1 cellular context compared by ENCODE assay signal in the genomic region with DNA sequence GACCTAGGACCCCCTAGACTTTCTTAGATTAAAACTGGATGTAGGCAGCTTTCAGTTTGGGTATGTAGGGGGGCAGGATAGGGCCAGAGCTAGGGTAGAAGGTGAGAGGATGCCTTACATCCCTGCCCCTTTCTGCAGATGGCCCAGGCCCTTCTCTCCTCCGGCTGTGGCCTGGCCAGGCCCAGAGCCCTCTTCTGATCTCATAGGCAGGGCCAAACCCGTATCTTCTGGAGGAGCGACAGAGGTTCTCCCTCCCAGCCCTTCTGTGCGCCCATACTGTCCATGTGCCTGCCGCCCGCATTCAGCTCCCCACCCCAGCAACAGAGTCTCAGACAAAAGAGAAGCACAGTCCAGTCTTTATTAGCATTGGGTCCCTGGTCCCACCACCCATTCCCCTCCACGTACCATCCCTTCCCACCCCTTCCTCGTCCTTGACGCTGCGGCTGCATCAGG.
TF ChIP-seq lines count a peak whose summit lies in the region.

No MANE protein-coding gene starts in this region.

TF ChIP-seq in K562, 482 proteins besides CTCF, POLR2A, EP300 and RAD21 (continued from another document and continues in another):
- TF ChIP-seq HNRNPL (IDR thresholded peaks at IDR 0.05; ENCODE audit: low read depth, low read length) (peak; percentile 69), ZNF316 (IDR thresholded peaks at IDR 0.05) (no peak), ZNF589 (CRISPR knock-in tag; IDR thresholded peaks at IDR 0.05; ENCODE audit: low read depth) (no peak; the same call in 1 of the 2 replicates), CBFA2T3 (IDR thresholded peaks at IDR 0.05) (no peak), NR2C2 (CRISPR knock-in tag; IDR thresholded peaks at IDR 0.05) (peak; percentile 25; the same call in 1 of the 2 replicates), NR2C2 (tag; IDR thresholded peaks at IDR 0.05) (no peak), NCOR1 (IDR thresholded peaks at IDR 0.05) (no peak), ARID2 (IDR thresholded peaks at IDR 0.05) (no peak), RHOXF2B (CRISPR knock-in tag; conservative IDR thresholded peaks at IDR 0.05) (no peak), MAFK (IDR thresholded peaks at IDR 0.05; ENCODE audit: low read length) (no peak), HMG20B (CRISPR knock-in tag; IDR thresholded peaks at IDR 0.05) (no peak), CBX1 (IDR thresholded peaks at IDR 0.05; ENCODE audit: low read depth) (peak; percentile 13; the same call in 1 of the 2 replicates), ASH1L (IDR thresholded peaks at IDR 0.05; ENCODE audit: borderline replicate concordance, low read depth, partially characterized antibody) (no peak), CBX3 (IDR thresholded peaks at IDR 0.05; ENCODE audit: borderline replicate concordance in 1 of 2, low read length in 2 of 2) (no peak), ZNF586 (CRISPR knock-in tag; conservative IDR thresholded peaks at IDR 0.05) (no peak), DIDO1 (tag; IDR thresholded peaks at IDR 0.05; ENCODE audit: low read depth) (no peak), RB1 (IDR thresholded peaks at IDR 0.05; ENCODE audit: low read depth) (0 out of 2 replicates have a peak, but pooled peaks have one; percentile 4), ZNF263 (CRISPR knock-in tag; IDR thresholded peaks at IDR 0.05; ENCODE audit: borderline replicate concordance) (no peak), HNRNPUL1 (IDR thresholded peaks at IDR 0.05; ENCODE audit: low read length) (peak; percentile 95), CREBBP (IDR thresholded peaks at IDR 0.05; ENCODE audit: low read depth, low read length) (no peak), PTBP1 (IDR thresholded peaks at IDR 0.05; ENCODE audit: low read depth, low read length) (peak; percentile 77; the same call in 1 of the 2 replicates), NBN (IDR thresholded peaks at IDR 0.05; ENCODE audit: low read depth) (0 out of 2 replicates have a peak, but pooled peaks have one; percentile 18), TARDBP (IDR thresholded peaks at IDR 0.05) (0 out of 2 replicates have a peak, but pooled peaks have one; percentile 37), ZNF134 (CRISPR knock-in tag; conservative IDR thresholded peaks at IDR 0.05) (no peak), RFX5 (IDR thresholded peaks at IDR 0.05; ENCODE audit: low read depth, low read length) (no peak), MAFF (IDR thresholded peaks at IDR 0.05; ENCODE audit: low read length) (no peak)
- TF ChIP-seq, protein P1, sequence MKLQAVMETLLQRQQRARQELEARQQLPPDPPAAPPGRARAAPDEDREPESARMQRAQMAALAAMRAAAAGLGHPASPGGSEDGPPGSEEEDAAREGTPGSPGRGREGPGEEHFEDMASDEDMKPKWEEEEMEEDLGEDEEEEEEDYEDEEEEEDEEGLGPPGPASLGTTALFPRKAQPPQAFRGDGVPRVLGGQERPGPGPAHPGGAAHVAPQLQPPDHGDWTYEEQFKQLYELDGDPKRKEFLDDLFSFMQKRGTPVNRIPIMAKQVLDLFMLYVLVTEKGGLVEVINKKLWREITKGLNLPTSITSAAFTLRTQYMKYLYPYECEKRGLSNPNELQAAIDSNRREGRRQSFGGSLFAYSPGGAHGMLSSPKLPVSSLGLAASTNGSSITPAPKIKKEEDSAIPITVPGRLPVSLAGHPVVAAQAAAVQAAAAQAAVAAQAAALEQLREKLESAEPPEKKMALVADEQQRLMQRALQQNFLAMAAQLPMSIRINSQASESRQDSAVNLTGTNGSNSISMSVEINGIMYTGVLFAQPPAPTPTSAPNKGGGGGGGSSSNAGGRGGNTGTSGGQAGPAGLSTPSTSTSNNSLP (IDR thresholded peaks at IDR 0.05; ENCODE audit: borderline replicate concordance, low read depth, low read length): no peak
- TF ChIP-seq, protein P2, sequence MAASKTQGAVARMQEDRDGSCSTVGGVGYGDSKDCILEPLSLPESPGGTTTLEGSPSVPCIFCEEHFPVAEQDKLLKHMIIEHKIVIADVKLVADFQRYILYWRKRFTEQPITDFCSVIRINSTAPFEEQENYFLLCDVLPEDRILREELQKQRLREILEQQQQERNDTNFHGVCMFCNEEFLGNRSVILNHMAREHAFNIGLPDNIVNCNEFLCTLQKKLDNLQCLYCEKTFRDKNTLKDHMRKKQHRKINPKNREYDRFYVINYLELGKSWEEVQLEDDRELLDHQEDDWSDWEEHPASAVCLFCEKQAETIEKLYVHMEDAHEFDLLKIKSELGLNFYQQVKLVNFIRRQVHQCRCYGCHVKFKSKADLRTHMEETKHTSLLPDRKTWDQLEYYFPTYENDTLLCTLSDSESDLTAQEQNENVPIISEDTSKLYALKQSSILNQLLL (CRISPR knock-in tag; IDR thresholded peaks at IDR 0.05; ENCODE audit: borderline replicate concordance): no peak
- TF ChIP-seq, protein P3, sequence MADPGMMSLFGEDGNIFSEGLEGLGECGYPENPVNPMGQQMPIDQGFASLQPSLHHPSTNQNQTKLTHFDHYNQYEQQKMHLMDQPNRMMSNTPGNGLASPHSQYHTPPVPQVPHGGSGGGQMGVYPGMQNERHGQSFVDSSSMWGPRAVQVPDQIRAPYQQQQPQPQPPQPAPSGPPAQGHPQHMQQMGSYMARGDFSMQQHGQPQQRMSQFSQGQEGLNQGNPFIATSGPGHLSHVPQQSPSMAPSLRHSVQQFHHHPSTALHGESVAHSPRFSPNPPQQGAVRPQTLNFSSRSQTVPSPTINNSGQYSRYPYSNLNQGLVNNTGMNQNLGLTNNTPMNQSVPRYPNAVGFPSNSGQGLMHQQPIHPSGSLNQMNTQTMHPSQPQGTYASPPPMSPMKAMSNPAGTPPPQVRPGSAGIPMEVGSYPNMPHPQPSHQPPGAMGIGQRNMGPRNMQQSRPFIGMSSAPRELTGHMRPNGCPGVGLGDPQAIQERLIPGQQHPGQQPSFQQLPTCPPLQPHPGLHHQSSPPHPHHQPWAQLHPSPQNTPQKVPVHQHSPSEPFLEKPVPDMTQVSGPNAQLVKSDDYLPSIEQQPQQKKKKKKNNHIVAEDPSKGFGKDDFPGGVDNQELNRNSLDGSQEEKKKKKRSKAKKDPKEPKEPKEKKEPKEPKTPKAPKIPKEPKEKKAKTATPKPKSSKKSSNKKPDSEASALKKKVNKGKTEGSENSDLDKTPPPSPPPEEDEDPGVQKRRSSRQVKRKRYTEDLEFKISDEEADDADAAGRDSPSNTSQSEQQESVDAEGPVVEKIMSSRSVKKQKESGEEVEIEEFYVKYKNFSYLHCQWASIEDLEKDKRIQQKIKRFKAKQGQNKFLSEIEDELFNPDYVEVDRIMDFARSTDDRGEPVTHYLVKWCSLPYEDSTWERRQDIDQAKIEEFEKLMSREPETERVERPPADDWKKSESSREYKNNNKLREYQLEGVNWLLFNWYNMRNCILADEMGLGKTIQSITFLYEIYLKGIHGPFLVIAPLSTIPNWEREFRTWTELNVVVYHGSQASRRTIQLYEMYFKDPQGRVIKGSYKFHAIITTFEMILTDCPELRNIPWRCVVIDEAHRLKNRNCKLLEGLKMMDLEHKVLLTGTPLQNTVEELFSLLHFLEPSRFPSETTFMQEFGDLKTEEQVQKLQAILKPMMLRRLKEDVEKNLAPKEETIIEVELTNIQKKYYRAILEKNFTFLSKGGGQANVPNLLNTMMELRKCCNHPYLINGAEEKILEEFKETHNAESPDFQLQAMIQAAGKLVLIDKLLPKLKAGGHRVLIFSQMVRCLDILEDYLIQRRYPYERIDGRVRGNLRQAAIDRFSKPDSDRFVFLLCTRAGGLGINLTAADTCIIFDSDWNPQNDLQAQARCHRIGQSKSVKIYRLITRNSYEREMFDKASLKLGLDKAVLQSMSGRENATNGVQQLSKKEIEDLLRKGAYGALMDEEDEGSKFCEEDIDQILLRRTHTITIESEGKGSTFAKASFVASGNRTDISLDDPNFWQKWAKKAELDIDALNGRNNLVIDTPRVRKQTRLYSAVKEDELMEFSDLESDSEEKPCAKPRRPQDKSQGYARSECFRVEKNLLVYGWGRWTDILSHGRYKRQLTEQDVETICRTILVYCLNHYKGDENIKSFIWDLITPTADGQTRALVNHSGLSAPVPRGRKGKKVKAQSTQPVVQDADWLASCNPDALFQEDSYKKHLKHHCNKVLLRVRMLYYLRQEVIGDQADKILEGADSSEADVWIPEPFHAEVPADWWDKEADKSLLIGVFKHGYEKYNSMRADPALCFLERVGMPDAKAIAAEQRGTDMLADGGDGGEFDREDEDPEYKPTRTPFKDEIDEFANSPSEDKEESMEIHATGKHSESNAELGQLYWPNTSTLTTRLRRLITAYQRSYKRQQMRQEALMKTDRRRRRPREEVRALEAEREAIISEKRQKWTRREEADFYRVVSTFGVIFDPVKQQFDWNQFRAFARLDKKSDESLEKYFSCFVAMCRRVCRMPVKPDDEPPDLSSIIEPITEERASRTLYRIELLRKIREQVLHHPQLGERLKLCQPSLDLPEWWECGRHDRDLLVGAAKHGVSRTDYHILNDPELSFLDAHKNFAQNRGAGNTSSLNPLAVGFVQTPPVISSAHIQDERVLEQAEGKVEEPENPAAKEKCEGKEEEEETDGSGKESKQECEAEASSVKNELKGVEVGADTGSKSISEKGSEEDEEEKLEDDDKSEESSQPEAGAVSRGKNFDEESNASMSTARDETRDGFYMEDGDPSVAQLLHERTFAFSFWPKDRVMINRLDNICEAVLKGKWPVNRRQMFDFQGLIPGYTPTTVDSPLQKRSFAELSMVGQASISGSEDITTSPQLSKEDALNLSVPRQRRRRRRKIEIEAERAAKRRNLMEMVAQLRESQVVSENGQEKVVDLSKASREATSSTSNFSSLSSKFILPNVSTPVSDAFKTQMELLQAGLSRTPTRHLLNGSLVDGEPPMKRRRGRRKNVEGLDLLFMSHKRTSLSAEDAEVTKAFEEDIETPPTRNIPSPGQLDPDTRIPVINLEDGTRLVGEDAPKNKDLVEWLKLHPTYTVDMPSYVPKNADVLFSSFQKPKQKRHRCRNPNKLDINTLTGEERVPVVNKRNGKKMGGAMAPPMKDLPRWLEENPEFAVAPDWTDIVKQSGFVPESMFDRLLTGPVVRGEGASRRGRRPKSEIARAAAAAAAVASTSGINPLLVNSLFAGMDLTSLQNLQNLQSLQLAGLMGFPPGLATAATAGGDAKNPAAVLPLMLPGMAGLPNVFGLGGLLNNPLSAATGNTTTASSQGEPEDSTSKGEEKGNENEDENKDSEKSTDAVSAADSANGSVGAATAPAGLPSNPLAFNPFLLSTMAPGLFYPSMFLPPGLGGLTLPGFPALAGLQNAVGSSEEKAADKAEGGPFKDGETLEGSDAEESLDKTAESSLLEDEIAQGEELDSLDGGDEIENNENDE (IDR thresholded peaks at IDR 0.05; ENCODE audit: low read depth, low read length): peak; percentile 4
- TF ChIP-seq, protein P4, sequence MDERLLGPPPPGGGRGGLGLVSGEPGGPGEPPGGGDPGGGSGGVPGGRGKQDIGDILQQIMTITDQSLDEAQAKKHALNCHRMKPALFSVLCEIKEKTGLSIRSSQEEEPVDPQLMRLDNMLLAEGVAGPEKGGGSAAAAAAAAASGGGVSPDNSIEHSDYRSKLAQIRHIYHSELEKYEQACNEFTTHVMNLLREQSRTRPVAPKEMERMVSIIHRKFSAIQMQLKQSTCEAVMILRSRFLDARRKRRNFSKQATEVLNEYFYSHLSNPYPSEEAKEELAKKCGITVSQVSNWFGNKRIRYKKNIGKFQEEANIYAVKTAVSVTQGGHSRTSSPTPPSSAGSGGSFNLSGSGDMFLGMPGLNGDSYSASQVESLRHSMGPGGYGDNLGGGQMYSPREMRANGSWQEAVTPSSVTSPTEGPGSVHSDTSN (CRISPR knock-in tag; IDR thresholded peaks at IDR 0.05; ENCODE audit: low read depth): no peak
- TF ChIP-seq, protein P4 (tag; conservative IDR thresholded peaks at IDR 0.05; ENCODE audit: low read depth): no peak
- TF ChIP-seq, protein P5, sequence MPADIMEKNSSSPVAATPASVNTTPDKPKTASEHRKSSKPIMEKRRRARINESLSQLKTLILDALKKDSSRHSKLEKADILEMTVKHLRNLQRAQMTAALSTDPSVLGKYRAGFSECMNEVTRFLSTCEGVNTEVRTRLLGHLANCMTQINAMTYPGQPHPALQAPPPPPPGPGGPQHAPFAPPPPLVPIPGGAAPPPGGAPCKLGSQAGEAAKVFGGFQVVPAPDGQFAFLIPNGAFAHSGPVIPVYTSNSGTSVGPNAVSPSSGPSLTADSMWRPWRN (IDR thresholded peaks at IDR 0.05; ENCODE audit: low read depth): no peak
- TF ChIP-seq, protein P6, sequence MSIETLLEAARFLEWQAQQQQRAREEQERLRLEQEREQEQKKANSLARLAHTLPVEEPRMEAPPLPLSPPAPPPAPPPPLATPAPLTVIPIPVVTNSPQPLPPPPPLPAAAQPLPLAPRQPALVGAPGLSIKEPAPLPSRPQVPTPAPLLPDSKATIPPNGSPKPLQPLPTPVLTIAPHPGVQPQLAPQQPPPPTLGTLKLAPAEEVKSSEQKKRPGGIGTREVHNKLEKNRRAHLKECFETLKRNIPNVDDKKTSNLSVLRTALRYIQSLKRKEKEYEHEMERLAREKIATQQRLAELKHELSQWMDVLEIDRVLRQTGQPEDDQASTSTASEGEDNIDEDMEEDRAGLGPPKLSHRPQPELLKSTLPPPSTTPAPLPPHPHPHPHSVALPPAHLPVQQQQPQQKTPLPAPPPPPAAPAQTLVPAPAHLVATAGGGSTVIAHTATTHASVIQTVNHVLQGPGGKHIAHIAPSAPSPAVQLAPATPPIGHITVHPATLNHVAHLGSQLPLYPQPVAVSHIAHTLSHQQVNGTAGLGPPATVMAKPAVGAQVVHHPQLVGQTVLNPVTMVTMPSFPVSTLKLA (conservative IDR thresholded peaks at IDR 0.05): peak in 1 of 2 experiments; percentile 66; a peak in 1 of 4 replicates
- TF ChIP-seq, protein P7, sequence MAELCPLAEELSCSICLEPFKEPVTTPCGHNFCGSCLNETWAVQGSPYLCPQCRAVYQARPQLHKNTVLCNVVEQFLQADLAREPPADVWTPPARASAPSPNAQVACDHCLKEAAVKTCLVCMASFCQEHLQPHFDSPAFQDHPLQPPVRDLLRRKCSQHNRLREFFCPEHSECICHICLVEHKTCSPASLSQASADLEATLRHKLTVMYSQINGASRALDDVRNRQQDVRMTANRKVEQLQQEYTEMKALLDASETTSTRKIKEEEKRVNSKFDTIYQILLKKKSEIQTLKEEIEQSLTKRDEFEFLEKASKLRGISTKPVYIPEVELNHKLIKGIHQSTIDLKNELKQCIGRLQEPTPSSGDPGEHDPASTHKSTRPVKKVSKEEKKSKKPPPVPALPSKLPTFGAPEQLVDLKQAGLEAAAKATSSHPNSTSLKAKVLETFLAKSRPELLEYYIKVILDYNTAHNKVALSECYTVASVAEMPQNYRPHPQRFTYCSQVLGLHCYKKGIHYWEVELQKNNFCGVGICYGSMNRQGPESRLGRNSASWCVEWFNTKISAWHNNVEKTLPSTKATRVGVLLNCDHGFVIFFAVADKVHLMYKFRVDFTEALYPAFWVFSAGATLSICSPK (IDR thresholded peaks at IDR 0.05; ENCODE audit: borderline replicate concordance): no peak
- TF ChIP-seq, protein P8, sequence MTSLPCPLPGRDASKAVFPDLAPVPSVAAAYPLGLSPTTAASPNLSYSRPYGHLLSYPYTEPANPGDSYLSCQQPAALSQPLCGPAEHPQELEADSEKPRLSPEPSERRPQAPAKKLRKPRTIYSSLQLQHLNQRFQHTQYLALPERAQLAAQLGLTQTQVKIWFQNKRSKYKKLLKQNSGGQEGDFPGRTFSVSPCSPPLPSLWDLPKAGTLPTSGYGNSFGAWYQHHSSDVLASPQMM (CRISPR knock-in tag; IDR thresholded peaks at IDR 0.05): no peak
